33 cellular contexts compared by ENCODE assay signal in genomic region chr6:31915351-31915750, GRCh38. TPM values are rescaled to one million over a fixed set of nuclear protein-coding genes. Genes with fewer than 3 reads are reported as not detected.
"Had no signal": no experiment of that assay in that cellular context is flagged by ENCODE, and none has a peak within 500 bp of the region (broad histone marks: within the 10 kb centered on the region; RNA-seq: fewer than 3 reads in every experiment).

No MANE protein-coding gene starts in this region.

- H3K27ac ChIP-seq: adrenal gland, body of pancreas, cardiac muscle cell, colonic mucosa, dorsolateral prefrontal cortex, esophagus muscularis mucosa had no signal

- H3K4me3 ChIP-seq: adrenal gland, body of pancreas, cardiac muscle cell, colonic mucosa, dorsolateral prefrontal cortex, esophagus muscularis mucosa had no signal

- H3K9me3 Mint-ChIP-seq: activated CD4-positive, alpha-beta memory T cell treated with anti-CD3 and anti-CD28 coated beads for 36 hours; activated CD4-positive, alpha-beta T cell treated with anti-CD3 and anti-CD28 coated beads, Interleukin-2, amount 10 ng/mL, durations not matched to agents 24 days and 14 days; activated naive CD4-positive, alpha-beta T cell treated with anti-CD3 and anti-CD28 coated beads for 36 hours; activated naive CD4-positive, alpha-beta T cell treated with anti-CD3 and anti-CD28 coated beads, Interleukin-2, amount 50 U/mL, for 24 hours; activated naive CD8-positive, alpha-beta T cell treated with anti-CD3 and anti-CD28 coated beads for 36 hours; activated naive CD8-positive, alpha-beta T cell treated with anti-CD3 and anti-CD28 coated beads, Interleukin-2, amount 50 U/mL, for 24 hours; activated T-helper 1 cell treated with anti-CD3 and anti-CD28 coated beads, Interleukin-12 subunit alpha, Interleukin-12 subunit beta, Interleukin-2, Interleukin-4 antibody, amounts not matched to agents 30 ng/mL and 10 ng/mL and 1 ng/mL, durations not matched to agents 14 hours and 24 hours and 36 hours; activated T-helper 2 cell treated with anti-CD3 and anti-CD28 coated beads, Interferon-gamma antibody, Interleukin-2, Interleukin-4, amounts not matched to agents 10 μg/mL and 5 μg/mL and 100 μg/mL, durations not matched to agents 14 hours and 24 hours and 36 hours had no signal

- H3K27ac Mint-ChIP-seq: activated CD4-positive, alpha-beta memory T cell treated with anti-CD3 and anti-CD28 coated beads for 36 hours; activated CD4-positive, alpha-beta T cell treated with anti-CD3 and anti-CD28 coated beads for 36 hours; activated CD4-positive, alpha-beta T cell treated with anti-CD3 and anti-CD28 coated beads, Interleukin-2, amount 10 ng/mL, durations not matched to agents 24 days and 14 days; activated CD8-positive, alpha-beta memory T cell treated with anti-CD3 and anti-CD28 coated beads, Interleukin-2, amount 10 ng/mL, durations not matched to agents 7 days and 5 days; activated CD8-positive, alpha-beta T cell treated with anti-CD3 and anti-CD28 coated beads, Interleukin-2, amount 10 ng/mL, durations not matched to agents 7 days and 5 days; activated naive CD4-positive, alpha-beta T cell treated with anti-CD3 and anti-CD28 coated beads for 36 hours; activated naive CD4-positive, alpha-beta T cell treated with anti-CD3 and anti-CD28 coated beads, Interleukin-2, amount 50 U/mL, for 24 hours; activated naive CD8-positive, alpha-beta T cell treated with anti-CD3 and anti-CD28 coated beads for 36 hours; activated naive CD8-positive, alpha-beta T cell treated with anti-CD3 and anti-CD28 coated beads, Interleukin-2, amount 50 U/mL, for 24 hours; activated T-helper 1 cell treated with anti-CD3 and anti-CD28 coated beads, Interleukin-12 subunit alpha, Interleukin-12 subunit beta, Interleukin-2, Interleukin-4 antibody, amounts not matched to agents 30 ng/mL and 10 ng/mL and 1 ng/mL, durations not matched to agents 14 hours and 24 hours and 36 hours; activated T-helper 2 cell treated with anti-CD3 and anti-CD28 coated beads, Interferon-gamma antibody, Interleukin-2, Interleukin-4, amounts not matched to agents 10 μg/mL and 5 μg/mL and 100 μg/mL, durations not matched to agents 14 hours and 24 hours and 36 hours had no signal

- H3K9me3 ChIP-seq: adrenal gland, body of pancreas, colonic mucosa, esophagus muscularis mucosa had no signal

- ATAC-seq: activated CD4-positive, alpha-beta T cell treated with anti-CD3 and anti-CD28 coated beads for 36 hours; activated CD8-positive, alpha-beta memory T cell treated with anti-CD3 and anti-CD28 coated beads, Interleukin-2, amount 10 ng/mL, durations not matched to agents 7 days and 5 days; activated CD8-positive, alpha-beta T cell treated with anti-CD3 and anti-CD28 coated beads, Interleukin-2, amount 10 ng/mL, durations not matched to agents 7 days and 5 days; activated naive CD8-positive, alpha-beta T cell treated with anti-CD3 and anti-CD28 coated beads, Interleukin-2, amount 50 U/mL, for 24 hours; body of pancreas had no signal

- H3K4me1 ChIP-seq: body of pancreas, colonic mucosa, esophagus muscularis mucosa had no signal

- H3K27me3 ChIP-seq: adrenal gland, body of pancreas, cardiac muscle cell, colonic mucosa, dorsolateral prefrontal cortex, esophagus muscularis mucosa had no signal

- H3K36me3 Mint-ChIP-seq: activated CD4-positive, alpha-beta memory T cell treated with anti-CD3 and anti-CD28 coated beads for 36 hours; activated CD8-positive, alpha-beta memory T cell treated with anti-CD3 and anti-CD28 coated beads, Interleukin-2, amount 10 ng/mL, durations not matched to agents 7 days and 5 days; activated naive CD4-positive, alpha-beta T cell treated with anti-CD3 and anti-CD28 coated beads, Interleukin-2, amount 50 U/mL, for 24 hours; activated naive CD8-positive, alpha-beta T cell treated with anti-CD3 and anti-CD28 coated beads for 36 hours had no signal

- H3K36me3 ChIP-seq: adrenal gland, cardiac muscle cell, colonic mucosa, esophagus muscularis mucosa had no signal

- H3K4me3 Mint-ChIP-seq: activated CD4-positive, alpha-beta memory T cell treated with anti-CD3 and anti-CD28 coated beads for 36 hours; activated CD4-positive, alpha-beta T cell treated with anti-CD3 and anti-CD28 coated beads for 36 hours; activated CD4-positive, alpha-beta T cell treated with anti-CD3 and anti-CD28 coated beads, Interleukin-2, amount 10 ng/mL, durations not matched to agents 24 days and 14 days; activated CD8-positive, alpha-beta memory T cell treated with anti-CD3 and anti-CD28 coated beads, Interleukin-2, amount 10 ng/mL, durations not matched to agents 7 days and 5 days; activated CD8-positive, alpha-beta T cell treated with anti-CD3 and anti-CD28 coated beads, Interleukin-2, amount 10 ng/mL, durations not matched to agents 7 days and 5 days; activated naive CD4-positive, alpha-beta T cell treated with anti-CD3 and anti-CD28 coated beads for 36 hours; activated naive CD4-positive, alpha-beta T cell treated with anti-CD3 and anti-CD28 coated beads, Interleukin-2, amount 50 U/mL, for 24 hours; activated naive CD8-positive, alpha-beta T cell treated with anti-CD3 and anti-CD28 coated beads for 36 hours; activated naive CD8-positive, alpha-beta T cell treated with anti-CD3 and anti-CD28 coated beads, Interleukin-2, amount 50 U/mL, for 24 hours; activated T-helper 1 cell treated with anti-CD3 and anti-CD28 coated beads, Interleukin-12 subunit alpha, Interleukin-12 subunit beta, Interleukin-2, Interleukin-4 antibody, amounts not matched to agents 30 ng/mL and 10 ng/mL and 1 ng/mL, durations not matched to agents 14 hours and 24 hours and 36 hours had no signal

- H3K27me3 Mint-ChIP-seq: activated CD8-positive, alpha-beta memory T cell treated with anti-CD3 and anti-CD28 coated beads, Interleukin-2, amount 10 ng/mL, durations not matched to agents 7 days and 5 days; activated naive CD4-positive, alpha-beta T cell treated with anti-CD3 and anti-CD28 coated beads, Interleukin-2, amount 50 U/mL, for 24 hours had no signal

- DNase-seq: activated CD4-positive, alpha-beta memory T cell treated with anti-CD3 and anti-CD28 coated beads for 36 hours; activated CD4-positive, alpha-beta T cell treated with anti-CD3 and anti-CD28 coated beads for 36 hours; activated CD4-positive, alpha-beta T cell treated with anti-CD3 and anti-CD28 coated beads, Interleukin-2, amount 10 ng/mL, durations not matched to agents 24 days and 14 days; activated CD4-positive, CD25-positive, alpha-beta regulatory T cell; activated CD4-positive, CD25-positive, alpha-beta regulatory T cell treated with anti-CD3 and anti-CD28 coated beads, Interleukin-2, amount 50 U/mL, for 72 hours; activated CD8-positive, alpha-beta memory T cell treated with anti-CD3 and anti-CD28 coated beads, Interleukin-2, amount 10 ng/mL, durations not matched to agents 7 days and 5 days; activated CD8-positive, alpha-beta memory T cell treated with anti-CD3 and anti-CD28 coated beads, Interleukin-2, amount 50 U/mL, for 4 hours; activated CD8-positive, alpha-beta T cell treated with anti-CD3 and anti-CD28 coated beads, Interleukin-2, amount 10 ng/mL, durations not matched to agents 7 days and 5 days; activated effector memory CD4-positive, alpha-beta T cell treated with anti-CD3 and anti-CD28 coated beads, Interleukin-2, amount 50 U/mL, for 16 hours; activated naive CD4-positive, alpha-beta T cell treated with anti-CD3 and anti-CD28 coated beads for 36 hours; activated naive CD8-positive, alpha-beta T cell treated with anti-CD3 and anti-CD28 coated beads for 36 hours; activated naive CD8-positive, alpha-beta T cell treated with anti-CD3 and anti-CD28 coated beads, Interleukin-2, amount 50 U/mL, for 24 hours; activated T-cell treated with anti-CD3 and anti-CD28 coated beads, Interleukin-2, amount 50 U/mL, for 1 hour; activated T-cell treated with anti-CD3 and anti-CD28 coated beads, Interleukin-2, amount 50 U/mL, for 48 hours; adrenal gland; amygdala; body of pancreas; central memory CD4-positive, alpha-beta T cell; cerebellar nuclear complex; colonic mucosa; dorsolateral prefrontal cortex; effector memory CD4-positive, alpha-beta T cell; erythroblast; foreskin melanocyte; head of caudate nucleus; T-helper 2 cell had no signal

RNA-seq across cellular contexts. Expression of gene ZBTB12, which starts 13.5 kb away (rescaled TPM):
- polyA plus RNA-seq: cardiac muscle cell had no signal

RNA-seq across cellular contexts. Expression of gene CFB, which starts 30.5 kb away (rescaled TPM):
- total RNA-seq: activated CD4-positive, alpha-beta T cell treated with anti-CD3 and anti-CD28 coated beads, Interleukin-2, amount 10 ng/mL, durations not matched to agents 24 days and 14 days; activated CD8-positive, alpha-beta memory T cell treated with anti-CD3 and anti-CD28 coated beads for 36 hours had no signal

RNA-seq across cellular contexts. Expression of gene SLC44A4, which starts 36.6 kb away (rescaled TPM):
- total RNA-seq: activated CD4-positive, alpha-beta T cell treated with anti-CD3 and anti-CD28 coated beads, Interleukin-2, amount 10 ng/mL, durations not matched to agents 24 days and 14 days; activated CD8-positive, alpha-beta memory T cell treated with anti-CD3 and anti-CD28 coated beads for 36 hours; activated CD8-positive, alpha-beta memory T cell treated with anti-CD3 and anti-CD28 coated beads, Interleukin-2, amount 10 ng/mL, durations not matched to agents 7 days and 5 days; activated T-helper 1 cell treated with anti-CD3 and anti-CD28 coated beads, Interleukin-12 subunit alpha, Interleukin-12 subunit beta, Interleukin-2, Interleukin-4 antibody, amounts not matched to agents 30 ng/mL and 10 ng/mL and 1 ng/mL, durations not matched to agents 14 hours and 24 hours and 36 hours; cardiac muscle cell; T-helper 1 cell treated with Interleukin-12 subunit alpha and Interleukin-12 subunit beta and Interleukin-4 antibody, amounts not matched to agents 30 ng/mL and 1 ng/mL, for 36 hours had no signal
